Comparison of ENCODE assay signal across 1 cellular context in genomic region chr11:62760867-62761227, GRCh38.
TF ChIP-seq lines count a peak whose summit lies in the region.

No MANE protein-coding gene starts in this region.

TF ChIP-seq in SK-N-SH, 30 proteins besides CTCF, POLR2A, EP300 and RAD21:
- TF ChIP-seq GATA2 (CRISPR knock-in tag; IDR thresholded peaks at IDR 0.05): peak; percentile 37; the same call in 1 of the 2 replicates
